ENCODE assay signal across 20 cellular contexts in the genomic region with DNA sequence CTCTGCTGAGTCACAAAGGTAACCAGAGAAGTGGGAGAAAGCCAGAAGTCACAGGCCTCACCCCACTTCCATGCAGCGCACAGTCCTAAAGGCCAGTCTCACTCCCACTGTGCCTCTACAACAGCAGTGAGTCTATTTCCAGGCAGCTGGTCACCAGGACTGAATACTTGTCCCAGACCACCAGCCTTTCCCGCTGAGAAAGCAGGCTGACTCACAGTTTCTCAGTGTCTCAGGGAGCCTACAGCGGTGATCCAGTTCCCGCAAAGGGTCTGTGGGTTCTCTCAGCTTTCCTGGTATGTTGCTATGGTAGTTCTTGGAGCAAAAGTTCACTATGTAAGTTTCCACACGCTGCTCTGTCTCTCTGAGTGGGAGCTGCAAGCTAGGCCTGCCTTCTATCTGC.
DNase-seq lines count a peak whose midpoint lies in the region; ATAC-seq and TF ChIP-seq lines count a peak whose summit lies in the region.
"Had no signal": no experiment of that assay in that cellular context is flagged by ENCODE, and none has a peak within 500 bp of the region (broad histone marks: within the 10 kb centered on the region; RNA-seq: fewer than 3 reads in every experiment).

No MANE protein-coding gene starts in this region.

- ATAC-seq in gastroesophageal sphincter = no peak
- no peak for ATAC-seq in left cardiac atrium
- ATAC-seq: effector memory CD8-positive, alpha-beta T cell had no signal

- intact Hi-C loops in left cardiac atrium (cut with DNase I) = no loop called here

- H3K9me3 Mint-ChIP-seq in activated naive CD8-positive, alpha-beta T cell (ENCODE audit: low read depth) = peaks cover 31% of the 10 kb centered on the region
- H3K9me3 Mint-ChIP-seq in activated naive CD8-positive, alpha-beta T cell treated with anti-CD3 and anti-CD28 coated beads for 36 hours = peaks cover 52% of the 10 kb centered on the region

- H3K36me3 ChIP-seq in adipocyte (ENCODE audit: control insufficient read depth, insufficient read depth, low read length, severe bottlenecking) (no peaks in the 10 kb centered on the region), gastroesophageal sphincter (no peaks in the 10 kb centered on the region)
- H3K36me3 ChIP-seq: suprapubic skin had no signal

- 85% methylated on average over 4 of the region's 5 CpGs; no CpG with 5 or more reads in 1 of the 2 donors for WGBS in gastroesophageal sphincter (ENCODE audit: low coverage in 1 of 2), 2 donors

- H3K36me3 Mint-ChIP-seq in activated naive CD8-positive, alpha-beta T cell = peaks cover 25% of the 10 kb centered on the region
- peaks cover 59% of the 10 kb centered on the region for H3K36me3 Mint-ChIP-seq in activated naive CD8-positive, alpha-beta T cell treated with anti-CD3 and anti-CD28 coated beads for 36 hours
- H3K36me3 Mint-ChIP-seq: naive B cell had no signal

- H3K9ac ChIP-seq in adipocyte (ENCODE audit: low read length) = no peak overlapping the region

- no peaks in the 10 kb centered on the region for H3K9me3 ChIP-seq in adipocyte (ENCODE audit: control insufficient read depth, low read length)
- no peaks in the 10 kb centered on the region for H3K9me3 ChIP-seq in gastroesophageal sphincter
- H3K9me3 ChIP-seq: suprapubic skin had no signal

- H3K27ac Mint-ChIP-seq in activated naive CD8-positive, alpha-beta T cell = no peak overlapping the region
- no peak overlapping the region for H3K27ac Mint-ChIP-seq in activated naive CD8-positive, alpha-beta T cell treated with anti-CD3 and anti-CD28 coated beads for 36 hours
- H3K27ac Mint-ChIP-seq: activated naive CD4-positive, alpha-beta T cell treated with anti-CD3 and anti-CD28 coated beads, Interleukin-2, amount 50 U/mL, for 24 hours; effector memory CD8-positive, alpha-beta T cell; HFFc6; naive B cell had no signal

- H3K4me3 ChIP-seq in adipocyte (ENCODE audit: low read length) (no peak overlapping the region), gastroesophageal sphincter (no peak overlapping the region)
- H3K4me3 ChIP-seq: suprapubic skin had no signal

- H3K27ac ChIP-seq in gastroesophageal sphincter = no peak overlapping the region
- H3K27ac ChIP-seq: suprapubic skin had no signal

- peak overlapping the region; percentile 33 for H3K4me3 Mint-ChIP-seq in activated naive CD8-positive, alpha-beta T cell
- no peak overlapping the region for H3K4me3 Mint-ChIP-seq in activated naive CD8-positive, alpha-beta T cell treated with anti-CD3 and anti-CD28 coated beads for 36 hours
- H3K4me3 Mint-ChIP-seq: activated naive CD4-positive, alpha-beta T cell treated with anti-CD3 and anti-CD28 coated beads, Interleukin-2, amount 50 U/mL, for 24 hours; effector memory CD8-positive, alpha-beta T cell; HFFc6; naive B cell had no signal

- DNase-seq in activated naive CD8-positive, alpha-beta T cell treated with anti-CD3 and anti-CD28 coated beads for 36 hours = no peak
- DNase-seq in adipocyte (ENCODE audit: low read depth) (peak; percentile 64), iris pigment epithelial cell (ENCODE audit: low read depth) (peak; percentile 61), stromal cell of bone marrow (ENCODE audit: low read depth) (peak; percentile 77), left cardiac atrium (no peak), HK-2 (ENCODE audit: unreplicated experiment) (no peak)
- DNase-seq: AML-193; central memory CD4-positive, alpha-beta T cell; effector memory CD8-positive, alpha-beta T cell; HFFc6; Karpas-422; naive B cell; NCI-H1092 treated with DMSO at 0.1 percent for 48 hours; NCI-H524 treated with DMSO at 0.1 percent for 48 hours; SHP77 treated with DMSO at 0.1 percent for 48 hours; stimulated activated CD4-positive, alpha-beta T cell treated with anti-CD3 and anti-CD28 coated beads, Interleukin-4, amount 100 ng/mL, for 4 hours had no signal

- TF ChIP-seq POLR2A in gastroesophageal sphincter (IDR thresholded peaks at IDR 0.05) = no peak

- TF ChIP-seq CTCF in gastroesophageal sphincter (IDR thresholded peaks at IDR 0.05) = no peak

- no peaks in the 10 kb centered on the region for H3K27me3 ChIP-seq in adipocyte (replicated peaks; ENCODE audit: control insufficient read depth, insufficient read depth, low read length)
- no peaks in the 10 kb centered on the region for H3K27me3 ChIP-seq in gastroesophageal sphincter
- H3K27me3 ChIP-seq: suprapubic skin had no signal

- TF ChIP-seq EP300 in gastroesophageal sphincter (IDR thresholded peaks at IDR 0.05) = no peak

- H3K4me1 ChIP-seq in adipocyte (ENCODE audit: control insufficient read depth, insufficient read depth, low read length) (no peaks in the 10 kb centered on the region), gastroesophageal sphincter (no peaks in the 10 kb centered on the region)
- H3K4me1 ChIP-seq: suprapubic skin had no signal

- no peaks in the 10 kb centered on the region for H3K27me3 Mint-ChIP-seq in activated naive CD8-positive, alpha-beta T cell
- no peaks in the 10 kb centered on the region for H3K27me3 Mint-ChIP-seq in activated naive CD8-positive, alpha-beta T cell treated with anti-CD3 and anti-CD28 coated beads for 36 hours
- H3K27me3 Mint-ChIP-seq: activated naive CD4-positive, alpha-beta T cell treated with anti-CD3 and anti-CD28 coated beads, Interleukin-2, amount 50 U/mL, for 24 hours; effector memory CD8-positive, alpha-beta T cell had no signal

- H3K4me1 Mint-ChIP-seq in activated naive CD8-positive, alpha-beta T cell (ENCODE audit: low read depth) = peaks cover 50% of the 10 kb centered on the region
- peaks cover 43% of the 10 kb centered on the region for H3K4me1 Mint-ChIP-seq in activated naive CD8-positive, alpha-beta T cell treated with anti-CD3 and anti-CD28 coated beads for 36 hours
- H3K4me1 Mint-ChIP-seq: naive B cell had no signal

Comparison
In these comparisons a context has a peak if more than half of its experiments do, and no peak if none do; other contexts are left out.
1. DNase-seq: peak in adipocyte (single experiment), iris pigment epithelial cell (single experiment) and stromal cell of bone marrow (single experiment); none in activated naive CD8-positive, alpha-beta T cell treated with anti-CD3 and anti-CD28 coated beads for 36 hours (single experiment), left cardiac atrium (single experiment) and HK-2 (single experiment).